Comparison of ENCODE assay signal across 14 cellular contexts in genomic region chr21:15121097-15121654, GRCh38. TPM values are rescaled to one million over a fixed set of nuclear protein-coding genes. Genes with fewer than 3 reads are reported as not detected.
DNase-seq lines count a peak whose midpoint lies in the region; ATAC-seq, FAIRE-seq and TF ChIP-seq lines count a peak whose summit lies in the region.
"Had no signal": no experiment of that assay in that cellular context is flagged by ENCODE, and none has a peak within 500 bp of the region (broad histone marks: within the 10 kb centered on the region; RNA-seq: fewer than 3 reads in every experiment).

No MANE protein-coding gene starts in this region.

- H3K4me1 Mint-ChIP-seq in H9, result peaks cover 30 to 32% of the 10 kb centered on the region in 2 experiments
- H3K4me1 Mint-ChIP-seq: activated CD4-positive, alpha-beta T cell treated with anti-CD3 and anti-CD28 coated beads for 36 hours; stimulated activated effector memory CD8-positive, alpha-beta T cell treated with anti-CD3 and anti-CD28 coated beads, Interleukin-12 subunit alpha, Interleukin-12 subunit beta, amount 100 ng/mL, for 72 hours had no signal

- H4K20me1 ChIP-seq in H9 (ENCODE audit: control insufficient read depth, insufficient read depth, insufficient read length), result no peaks in the 10 kb centered on the region
- no peaks in the 10 kb centered on the region for H4K20me1 ChIP-seq in K562 (replicated peaks; ENCODE audit: control insufficient read depth, insufficient read depth, low read length)

- H3K9me3 Mint-ChIP-seq in H9, result no peaks in the 10 kb centered on the region
- H3K9me3 Mint-ChIP-seq: effector memory CD8-positive, alpha-beta T cell; stimulated activated effector memory CD8-positive, alpha-beta T cell treated with anti-CD3 and anti-CD28 coated beads, Interleukin-12 subunit alpha, Interleukin-12 subunit beta, amount 100 ng/mL, for 72 hours had no signal

- in situ Hi-C loops in K562 (cut with MboI) (no loop called here), HAP-1 (cut with MboI; ENCODE audit: low sequenced_read_pairs) (no loop called here)

- H3T11ph ChIP-seq in H9 (ENCODE audit: low read length), result no peak overlapping the region

- POLR2A ChIA-PET in K562 (lab: Yijun Ruan, JAX), result no interaction called here

- BruUV-seq in K562 (replicated peaks; lab: Mats Ljungman, UMichigan), result no TSS peak

- no peak for TF ChIP-seq POLR2A in K562 (conservative IDR thresholded peaks at IDR 0.05)
- TF ChIP-seq POLR2A in stomach (IDR thresholded peaks at IDR 0.05), result no peak

- no peak for DNase-seq in H9
- no peak for DNase-seq in K562 (ENCODE audit: extremely low read depth in 1 of 4, low spot score in 3 of 4)
- no peak for DNase-seq in stomach
- DNase-seq in AG08395 (ENCODE audit: low spot score), result no peak
- no peak for DNase-seq in posterior vena cava (ENCODE audit: low spot score)
- no peak for DNase-seq in HAP-1 (ENCODE audit: low spot score in 2 of 2)
- DNase-seq: activated CD4-positive, alpha-beta T cell treated with anti-CD3 and anti-CD28 coated beads for 36 hours; activated naive CD4-positive, alpha-beta T cell treated with anti-CD3 and anti-CD28 coated beads, Interleukin-2, amount 50 U/mL, for 16 hours; effector memory CD8-positive, alpha-beta T cell; NCI-H1694; NCI-H446 treated with DMSO at 0.1 percent for 48 hours; T1000 had no signal

- no peak overlapping the region for H2BK120ac ChIP-seq in H9 (ENCODE audit: low read depth, low read length, poor library complexity, severe bottlenecking)

- H2AK5ac ChIP-seq in H9 (ENCODE audit: insufficient read length, low read length), result no peak overlapping the region

- H2AFZ ChIP-seq in H9 (ENCODE audit: low read length) (no peak overlapping the region), K562 (ENCODE audit: low read depth, low read length) (no peak overlapping the region)

- H3K4me2 ChIP-seq in H9 (ENCODE audit: insufficient read depth, insufficient read length, low read length), result no peak overlapping the region
- H3K4me2 ChIP-seq in K562 (ENCODE audit: insufficient read depth, low read length), result no peak overlapping the region

- no peak overlapping the region for H2BK12ac ChIP-seq in H9 (ENCODE audit: insufficient read length, low read depth, low read length)

- TF ChIP-seq EP300 in K562 (IDR thresholded peaks at IDR 0.05; ENCODE audit: low read length), result no peak
- TF ChIP-seq EP300 in stomach (IDR thresholded peaks at IDR 0.05), result no peak

- no peaks in the 10 kb centered on the region for H3K9me3 ChIP-seq in H9 (ENCODE audit: control insufficient read depth, low read depth, low read length)
- no peaks in the 10 kb centered on the region for H3K9me3 ChIP-seq in K562 (replicated peaks; ENCODE audit: control insufficient read depth, insufficient read depth, low read depth, low read length)
- no peaks in the 10 kb centered on the region for H3K9me3 ChIP-seq in mesodermal cell (ENCODE audit: control insufficient read depth, low read length)
- H3K9me3 ChIP-seq in stomach, result no peaks in the 10 kb centered on the region
- no peaks in the 10 kb centered on the region for H3K9me3 ChIP-seq in HAP-1

- no peak overlapping the region for H2BK15ac ChIP-seq in H9 (ENCODE audit: low read depth, low read length)

- no peaks in the 10 kb centered on the region; a peak in 1 of 7 replicates for H3K36me3 Mint-ChIP-seq in H9 (ENCODE audit: insufficient read depth in 1 of 3, low read depth in 3 of 3)
- H3K36me3 Mint-ChIP-seq: stimulated activated effector memory CD8-positive, alpha-beta T cell treated with anti-CD3 and anti-CD28 coated beads, Interleukin-12 subunit alpha, Interleukin-12 subunit beta, amount 100 ng/mL, for 72 hours had no signal

- TF ChIP-seq CTCF in H9 (conservative IDR thresholded peaks at IDR 0.05) (no peak), K562 (IDR thresholded peaks at IDR 0.05 in 2 of 3, conservative IDR thresholded peaks at IDR 0.05 in 1 of 3; ENCODE audit: insufficient read depth in 2 of 3, low read depth in 1 of 3, low read length in 3 of 3) (no peak), stomach (IDR thresholded peaks at IDR 0.05) (no peak)

- no peaks in the 10 kb centered on the region for H3K9me1 ChIP-seq in K562 (ENCODE audit: control insufficient read depth, insufficient read depth, low read length)

- no peaks in the 10 kb centered on the region for H3K23me2 ChIP-seq in H9 (ENCODE audit: insufficient read length, low read depth, low read length, poor library complexity, severe bottlenecking)

- H2BK5ac ChIP-seq in H9 (ENCODE audit: insufficient read length, low read length), result no peak overlapping the region

- H3K4me1 ChIP-seq in H9 (ENCODE audit: insufficient read depth, low read length) (peaks cover 10% of the 10 kb centered on the region; the same call in 1 of the 2 replicates), K562 (replicated peaks in 1 of 2; ENCODE audit: control insufficient read depth in 2 of 2, insufficient read depth in 2 of 2, low read length in 2 of 2) (no peaks in the 10 kb centered on the region), mesodermal cell (ENCODE audit: control insufficient read depth, insufficient read depth, low read length, poor library complexity, severe bottlenecking) (peaks cover 8% of the 10 kb centered on the region), stomach (peaks cover 13 to 22% (median 18%) of the 10 kb centered on the region in 4 donors), HAP-1 (no peaks in the 10 kb centered on the region)

- no peaks in the 10 kb centered on the region for H3K27me3 Mint-ChIP-seq in H9 (ENCODE audit: low read depth)

- no peak overlapping the region for H3K14ac ChIP-seq in H9 (ENCODE audit: insufficient read depth, low read length)

- no peak overlapping the region for H4K91ac ChIP-seq in H9 (ENCODE audit: insufficient read length, low read depth, low read length)

- no peak overlapping the region for H3K4ac ChIP-seq in H9 (ENCODE audit: low read depth, low read length)

- FAIRE-seq in K562 (lab: Jason Lieb, UNC), result no peak

- H3K4me3 ChIP-seq in K562, result no peak overlapping the region
- H3K4me3 ChIP-seq in mesodermal cell (ENCODE audit: extremely low read depth, insufficient read depth, low read length, poor library complexity, severe bottlenecking), result no peak overlapping the region
- H3K4me3 ChIP-seq in stomach, result no peak overlapping the region
- H3K4me3 ChIP-seq in HAP-1, result no peak overlapping the region

- H4K8ac ChIP-seq in H9 (replicated peaks; ENCODE audit: insufficient read length, low read depth, low read length), result no peak overlapping the region

- no peak overlapping the region for H3K56ac ChIP-seq in H9 (ENCODE audit: insufficient read length, low read depth, low read length)

- H3K79me2 ChIP-seq in H9 (ENCODE audit: insufficient read depth, low read length) (no peaks in the 10 kb centered on the region), K562 (ENCODE audit: control insufficient read depth, insufficient read depth, low read length) (no peaks in the 10 kb centered on the region)

- H3K27ac Mint-ChIP-seq in H9, result peak overlapping the region in 2 of 3 experiments; percentile 85 to 96; a peak in 4 of 7 replicates
- H3K27ac Mint-ChIP-seq: activated CD4-positive, alpha-beta T cell treated with anti-CD3 and anti-CD28 coated beads for 36 hours; effector memory CD8-positive, alpha-beta T cell; stimulated activated effector memory CD8-positive, alpha-beta T cell treated with anti-CD3 and anti-CD28 coated beads, Interleukin-12 subunit alpha, Interleukin-12 subunit beta, amount 100 ng/mL, for 72 hours had no signal

- no peaks in the 10 kb centered on the region for H3K27me3 ChIP-seq in H9 (ENCODE audit: insufficient read depth, low read length)
- no peaks in the 10 kb centered on the region; a peak in 1 of 5 replicates for H3K27me3 ChIP-seq in K562 (ENCODE audit: control insufficient read depth in 2 of 2, insufficient read depth in 2 of 2, low read length in 2 of 2)
- H3K27me3 ChIP-seq in stomach, result no peaks in the 10 kb centered on the region
- H3K27me3 ChIP-seq in HAP-1 (ENCODE audit: low read depth), result no peaks in the 10 kb centered on the region

- no peaks in the 10 kb centered on the region for H3K79me1 ChIP-seq in H9 (ENCODE audit: insufficient read depth, low read depth, low read length, poor library complexity, severe bottlenecking)

- no peak overlapping the region; a peak in 1 of 5 replicates for H3K4me3 Mint-ChIP-seq in H9
- H3K4me3 Mint-ChIP-seq: activated CD4-positive, alpha-beta T cell treated with anti-CD3 and anti-CD28 coated beads for 36 hours; effector memory CD8-positive, alpha-beta T cell; stimulated activated effector memory CD8-positive, alpha-beta T cell treated with anti-CD3 and anti-CD28 coated beads, Interleukin-12 subunit alpha, Interleukin-12 subunit beta, amount 100 ng/mL, for 72 hours had no signal

- no peak overlapping the region for H3K23ac ChIP-seq in H9 (ENCODE audit: insufficient read length, low read depth, low read length)

- no peak overlapping the region for H2BK20ac ChIP-seq in H9 (ENCODE audit: low read depth, low read length, poor library complexity, severe bottlenecking)

- CTCF ChIA-PET in K562 (lab: Yijun Ruan, JAX; ENCODE audit: low intra/inter-chr PET ratio), result no interaction called here

- WGBS in H9 (ENCODE audit: extremely low coverage, insufficient read length, low lambda C conversion rate), result no CpG with 5 or more reads among the region's 5 CpGs
- WGBS in K562 (ENCODE audit: insufficient coverage, low coverage, missing lambda C conversion rate), result 12% methylated on average over 5 of the region's 5 CpGs
- 84 to 95% methylated on average over 5 of the region's 5 CpGs for WGBS in mesodermal cell (ENCODE audit: insufficient coverage in 2 of 2), 2 experiments
- 62 to 72% (median 68%) methylated on average over 5 of the region's 5 CpGs for WGBS in stomach, 5 donors

- no peak for ATAC-seq in K562
- ATAC-seq: activated CD4-positive, alpha-beta T cell treated with anti-CD3 and anti-CD28 coated beads for 36 hours; effector memory CD8-positive, alpha-beta T cell; stimulated activated effector memory CD8-positive, alpha-beta T cell treated with anti-CD3 and anti-CD28 coated beads, Interleukin-12 subunit alpha, Interleukin-12 subunit beta, amount 100 ng/mL, for 72 hours had no signal

- H3K9ac ChIP-seq in H9 (ENCODE audit: extremely low read depth, insufficient read length, low read length) (no peak overlapping the region), K562 (ENCODE audit: insufficient read depth in 1 of 2, low read depth in 2 of 2, low read length in 2 of 2) (no peak overlapping the region)

- TF ChIP-seq RAD21 in K562 (CRISPR knock-in tag; conservative IDR thresholded peaks at IDR 0.05 in 1 of 2, IDR thresholded peaks at IDR 0.05 in 1 of 2), result no peak

- no peak overlapping the region for H3K18ac ChIP-seq in H9 (ENCODE audit: insufficient read length, low read depth, low read length)

- intact Hi-C loops in K562 (cut with micrococcal nuclease) (no loop called here), stomach (cut with DNase I; ENCODE audit: low total_unique reads) (no loop called here), posterior vena cava (cut with DNase I) (loop anchor here in 1 of 2 donors (10.0 kb wide), 1 partner anchor 56 kb away; the partner anchor contains the start of gene NRIP1)

- H3K27ac ChIP-seq in H9 (ENCODE audit: insufficient read length, low read depth, low read length) (peak overlapping the region; percentile 34), K562 (ENCODE audit: extremely low read depth, low read depth, low read length) (no peak overlapping the region), mesodermal cell (ENCODE audit: low read depth, low read length, severe bottlenecking) (peak overlapping the region; percentile 71), stomach (peak overlapping the region; percentile 39 to 79 (median 65))

- H4K5ac ChIP-seq in H9 (ENCODE audit: insufficient read length, low read depth, low read length), result no peak overlapping the region

- no peaks in the 10 kb centered on the region for H3K36me3 ChIP-seq in K562 (ENCODE audit: control insufficient read depth, insufficient read depth, low read length)
- no peaks in the 10 kb centered on the region for H3K36me3 ChIP-seq in mesodermal cell (ENCODE audit: control insufficient read depth, insufficient read depth, low read length)
- H3K36me3 ChIP-seq in stomach, result no peaks in the 10 kb centered on the region
- H3K36me3 ChIP-seq in HAP-1 (replicated peaks), result no peaks in the 10 kb centered on the region

RNA-seq across cellular contexts. Expression of gene NRIP1, which starts 56.4 kb away (rescaled TPM):
- 9.8 and 10.4 TPM in 2 replicates for total RNA-seq in H9 (2021)
- total RNA-seq in K562 (2011; cell fraction: chromatin; rRNA removed; ENCODE audit: low replicate concordance), result 9.0 and 32.0 TPM in 2 replicates
- total RNA-seq in K562 (2011; cell fraction: nucleolus; rRNA removed), result 6.2 and 11.7 TPM in 2 replicates
- total RNA-seq in K562 (2011; cell fraction: nucleoplasm; rRNA removed), result 13.6 and 23.1 TPM in 2 replicates
- total RNA-seq in K562 (2014; rRNA removed), result 20.0 and 21.5 TPM in 2 replicates
- 42.8 and 51.2 TPM in 2 replicates for total RNA-seq in K562 (2014; rRNA removed; fragmentation: Illumina TruSeq; extraction: Trizol)
- 36.8 and 39.0 TPM in 2 replicates for total RNA-seq in K562 (2015; rRNA removed; fragmentation: Illumina TruSeq; extraction: Trizol)
- total RNA-seq in K562 (2021), result 31.8 and 38.7 TPM in 2 replicates
- polyA plus RNA-seq in K562 (2011; rRNA removed), result 16.2 and 17.1 TPM in 2 replicates
- 2.5 and 6.4 TPM in 2 replicates for polyA plus RNA-seq in K562 (2011; cell fraction: cytosol; rRNA removed)
- 8.3 and 13.4 TPM in 2 replicates for polyA plus RNA-seq in K562 (2011; cell fraction: nucleus; rRNA removed)
- 8.2 and 14.6 TPM in 2 replicates for polyA plus RNA-seq in K562 (2012)
- polyA plus RNA-seq in K562 (2014; fragmentation: Illumina TruSeq; extraction: Trizol), result 17.2 and 19.6 TPM in 2 replicates
- polyA plus RNA-seq in K562 (2014; fragmentation: Nextera tagmentation; extraction: Ambion mirVana), result 1 to 10 TPM; 4.3 to 6.3 TPM
- polyA plus RNA-seq in K562 (2014; rRNA removed), result 9.8 and 10.9 TPM in 2 replicates
- 75.5 and 131 TPM in 2 replicates for polyA minus RNA-seq in K562 (2011; rRNA and poly(A)+ RNA removed)
- 20.7 and 24.4 TPM in 2 replicates for polyA minus RNA-seq in K562 (2011; cell fraction: cytosol; rRNA and poly(A)+ RNA removed)
- polyA minus RNA-seq in K562 (2011; cell fraction: nucleus; rRNA and poly(A)+ RNA removed), result 15.5 and 40.9 TPM in 2 replicates
- polyA plus RNA-seq in mesodermal cell (2013, experiment 1 of 2), result 25.0 TPM
- polyA plus RNA-seq in mesodermal cell (2013, experiment 2 of 2), result 26.0 TPM
- 10 to 100 TPM; 16.8 to 60.4 (median 22.6) TPM for total RNA-seq in stomach
- 1 to 10 TPM; 3.7 to 6.1 (median 3.8) TPM for polyA plus RNA-seq in stomach
- total RNA-seq in posterior vena cava, result 10 to 100 TPM; 27.3 to 40.5 TPM
